Comparison of ENCODE assay signal across 15 cellular contexts in the genomic region with DNA sequence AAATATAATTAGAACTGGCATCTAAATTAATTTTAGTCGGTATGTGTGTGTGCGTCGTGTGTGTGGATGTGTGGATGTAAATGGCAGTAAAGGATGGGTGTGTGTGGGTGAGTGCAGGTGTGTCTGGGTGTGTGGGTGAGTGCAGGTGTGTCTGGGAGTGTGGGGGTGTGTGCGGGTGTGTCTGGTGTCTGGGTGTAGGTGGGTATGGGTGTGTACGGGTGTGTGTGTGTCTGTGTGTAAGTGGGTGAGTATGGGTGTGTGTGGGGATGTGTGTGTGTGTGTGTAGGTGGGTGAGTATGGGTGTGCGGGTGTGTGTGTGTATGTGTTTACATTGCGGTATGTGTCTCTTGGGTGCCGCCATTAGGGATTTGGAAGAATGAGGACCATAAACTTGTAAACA. TPM values are rescaled to one million over a fixed set of nuclear protein-coding genes. Genes with fewer than 3 reads are reported as not detected.
"Had no signal": no experiment of that assay in that cellular context is flagged by ENCODE, and none has a peak within 500 bp of the region (broad histone marks: within the 10 kb centered on the region; RNA-seq: fewer than 3 reads in every experiment).

No MANE protein-coding gene starts in this region.

RNA-seq across cellular contexts. Expression of a gene that starts 55.0 kb away (rescaled TPM):
- total RNA-seq: activated CD4-positive, alpha-beta memory T cell treated with anti-CD3 and anti-CD28 coated beads, Interleukin-2, amount 10 ng/mL, durations not matched to agents 7 days and 5 days; activated CD4-positive, alpha-beta T cell treated with anti-CD3 and anti-CD28 coated beads for 36 hours; activated CD4-positive, alpha-beta T cell treated with anti-CD3 and anti-CD28 coated beads, Interleukin-2, amount 10 ng/mL, durations not matched to agents 7 days and 5 days; activated CD8-positive, alpha-beta memory T cell treated with anti-CD3 and anti-CD28 coated beads, Interleukin-2, amount 10 ng/mL, durations not matched to agents 7 days and 5 days; activated CD8-positive, alpha-beta T cell treated with anti-CD3 and anti-CD28 coated beads, Interleukin-2, amount 10 ng/mL, durations not matched to agents 7 days and 5 days; activated naive CD8-positive, alpha-beta T cell treated with anti-CD3 and anti-CD28 coated beads, Interleukin-2, amount 10 ng/mL, durations not matched to agents 7 days and 5 days; activated T-helper 2 cell treated with anti-CD3 and anti-CD28 coated beads, Interferon-gamma antibody, Interleukin-2, Interleukin-4, amounts not matched to agents 10 μg/mL and 5 μg/mL and 100 μg/mL, durations not matched to agents 14 hours and 24 hours and 36 hours; ascending aorta; bronchial epithelial cell; cardiac muscle cell; T-cell; T-helper 1 cell treated with Interleukin-12 subunit alpha and Interleukin-12 subunit beta and Interleukin-4 antibody, amounts not matched to agents 30 ng/mL and 1 ng/mL, for 36 hours; T-helper 17 cell; T-helper 2 cell treated with Interferon-gamma antibody and Interleukin-4, amounts not matched to agents 100 ng/mL and 5 ng/mL, for 36 hours; WTC11 had no signal
- polyA plus RNA-seq: cardiac muscle cell had no signal
